28 cellular contexts compared by ENCODE assay signal in genomic region chr2:127635380-127636237, GRCh38. TPM values are rescaled to one million over a fixed set of nuclear protein-coding genes. Genes with fewer than 3 reads are reported as not detected.
DNase-seq lines count a peak whose midpoint lies in the region; ATAC-seq and TF ChIP-seq lines count a peak whose summit lies in the region.
"Had no signal": no experiment of that assay in that cellular context is flagged by ENCODE, and none has a peak within 500 bp of the region (broad histone marks: within the 10 kb centered on the region; RNA-seq: fewer than 3 reads in every experiment).

No MANE protein-coding gene starts in this region.

- H3K4me3 Mint-ChIP-seq in dendritic cell treated with granulocyte-macrophage colony-stimulating factor and Interleukin-4, amounts not matched to agents 40 ng/mL and 50 ng/mL, for 4 days: no peak overlapping the region
- H3K4me3 Mint-ChIP-seq: mesothelial cell of epicardium had no signal

- peak overlapping the region in 10 of 12 donors; percentile 7 to 96 (median 90) for H3K27ac ChIP-seq in heart left ventricle
- peak overlapping the region; percentile 78 for H3K27ac ChIP-seq in muscle layer of colon (ENCODE audit: low read depth, low read length)
- H3K27ac ChIP-seq in upper lobe of left lung: peak overlapping the region; percentile 11 to 93 (median 86)
- H3K27ac ChIP-seq: C4-2B, GM23248, PC-9, SJSA1, VCaP had no signal

- WGBS in heart left ventricle, 4 donors: 92 to 100% (median 93%) methylated on average over 3 to 19 of the region's 19 CpGs
- 92 to 97% methylated on average over 6 to 19 of the region's 19 CpGs for WGBS in upper lobe of left lung, 2 donors

- no peaks in the 10 kb centered on the region for H3K27me3 Mint-ChIP-seq in dendritic cell treated with granulocyte-macrophage colony-stimulating factor and Interleukin-4, amounts not matched to agents 40 ng/mL and 50 ng/mL, for 4 days
- H3K27me3 Mint-ChIP-seq: progenitor cell of endocrine pancreas had no signal

- H3K4me3 ChIP-seq in heart left ventricle: no peak overlapping the region
- no peak overlapping the region for H3K4me3 ChIP-seq in muscle layer of colon (ENCODE audit: low read depth in 1 of 2, low read length in 2 of 2)
- no peak overlapping the region for H3K4me3 ChIP-seq in upper lobe of left lung
- H3K4me3 ChIP-seq: GM23248, PC-9, SJSA1 had no signal

- H3K4me1 ChIP-seq in heart left ventricle (peaks cover 27 to 90% (median 72%) of the 10 kb centered on the region in 12 donors), muscle layer of colon (ENCODE audit: insufficient read depth, low read length) (peaks cover 46% of the 10 kb centered on the region), upper lobe of left lung (peaks cover 52 to 92% (median 75%) of the 10 kb centered on the region in 4 donors)

- H3K4me1 Mint-ChIP-seq in dendritic cell treated with granulocyte-macrophage colony-stimulating factor and Interleukin-4, amounts not matched to agents 40 ng/mL and 50 ng/mL, for 4 days (ENCODE audit: low read depth): peaks cover 91% of the 10 kb centered on the region

- H3K27ac Mint-ChIP-seq in dendritic cell treated with granulocyte-macrophage colony-stimulating factor and Interleukin-4, amounts not matched to agents 40 ng/mL and 50 ng/mL, for 4 days: peak overlapping the region; percentile 89
- H3K27ac Mint-ChIP-seq: mesothelial cell of epicardium, progenitor cell of endocrine pancreas had no signal

- no peaks in the 10 kb centered on the region for H3K9me3 Mint-ChIP-seq in dendritic cell treated with granulocyte-macrophage colony-stimulating factor and Interleukin-4, amounts not matched to agents 40 ng/mL and 50 ng/mL, for 4 days
- H3K9me3 Mint-ChIP-seq: mesothelial cell of epicardium had no signal

- no peaks in the 10 kb centered on the region for H3K36me3 Mint-ChIP-seq in dendritic cell treated with granulocyte-macrophage colony-stimulating factor and Interleukin-4, amounts not matched to agents 40 ng/mL and 50 ng/mL, for 4 days (ENCODE audit: low read depth)
- H3K36me3 Mint-ChIP-seq: mesothelial cell of epicardium had no signal

- no peak overlapping the region for H3K9ac ChIP-seq in muscle layer of colon (ENCODE audit: low read length)
- H3K9ac ChIP-seq: GM23248 had no signal

- TF ChIP-seq POLR2A in heart left ventricle (IDR thresholded peaks at IDR 0.05): no peak
- no peak for TF ChIP-seq POLR2A in upper lobe of left lung (IDR thresholded peaks at IDR 0.05)

- intact Hi-C loops in heart left ventricle (cut with DNase I): loop anchor here in 3 of 10 donors (5.0 kb wide), 2 partner anchors 37 to 108 kb away; partner anchors contain the start of gene IWS1 (in 1 of the 3)
- intact Hi-C loops in left cardiac atrium (cut with DNase I): no loop called here
- intact Hi-C loops in dendritic cell treated with granulocyte-macrophage colony-stimulating factor and Interleukin-4, amounts not matched to agents 40 ng/mL and 50 ng/mL, for 4 days (cut with micrococcal nuclease): loop anchor here (10.0 kb wide), 1 partner anchor 111 kb away; the partner anchor contains the start of gene IWS1

- H3K27me3 ChIP-seq in heart left ventricle: no peaks in the 10 kb centered on the region
- H3K27me3 ChIP-seq in muscle layer of colon (ENCODE audit: control insufficient read depth in 1 of 2, insufficient read depth in 2 of 2, low read length in 2 of 2): no peaks in the 10 kb centered on the region
- H3K27me3 ChIP-seq in upper lobe of left lung: no peaks in the 10 kb centered on the region
- H3K27me3 ChIP-seq: SJSA1 had no signal

- peaks cover 0 to 22% (median 12%) of the 10 kb centered on the region in 9 donors for H3K36me3 ChIP-seq in heart left ventricle
- H3K36me3 ChIP-seq in muscle layer of colon (ENCODE audit: insufficient read depth, low read length): peaks cover 24% of the 10 kb centered on the region
- peaks cover 0 to 23% (median 0%) of the 10 kb centered on the region in 4 donors for H3K36me3 ChIP-seq in upper lobe of left lung

- H3K9me3 ChIP-seq in heart left ventricle (no peaks in the 10 kb centered on the region), muscle layer of colon (ENCODE audit: low read length) (no peaks in the 10 kb centered on the region), upper lobe of left lung (no peaks in the 10 kb centered on the region)
- H3K9me3 ChIP-seq: SJSA1 had no signal

- peak in 1 of 5 donors; percentile 36 for DNase-seq in heart left ventricle
- no peak for DNase-seq in left cardiac atrium
- peak in 1 of 2 donors; percentile 68 for DNase-seq in upper lobe of left lung
- DNase-seq in epidermal melanocyte (ENCODE audit: insufficient read length, low spot score): no peak
- DNase-seq in GM03348 (ENCODE audit: low spot score): no peak
- DNase-seq: activated CD4-positive, alpha-beta T cell treated with anti-CD3 and anti-CD28 coated beads, Interleukin-2, amount 50 U/mL, for 4 hours; activated gamma-delta T cell; caudate nucleus; DMS 273 treated with DMSO at 0.1 percent for 48 hours; erythroblast; foreskin melanocyte; GM23248; KG1; kidney glomerular epithelial cell; NCI-H187 treated with DMSO at 0.1 percent for 48 hours; NCI-H2227 treated with DMSO at 0.1 percent for 48 hours; PC-9; stimulated activated CD4-positive, alpha-beta T cell treated with anti-CD3 and anti-CD28 coated beads, Interleukin-2, amount 100 ng/mL, for 48 hours; T-helper 2 cell had no signal

- TF ChIP-seq CTCF in heart left ventricle (IDR thresholded peaks at IDR 0.05): no peak
- no peak for TF ChIP-seq CTCF in upper lobe of left lung (IDR thresholded peaks at IDR 0.05)

- ATAC-seq in heart left ventricle: no peak
- ATAC-seq in left cardiac atrium: no peak
- ATAC-seq in upper lobe of left lung (ENCODE audit: low FRiP score in 2 of 2): no peak
- no peak for ATAC-seq in GM18502 (IDR thresholded peaks at IDR 0.05; ENCODE audit: poor library complexity, unreplicated experiment)

- TF ChIP-seq EP300 in upper lobe of left lung (IDR thresholded peaks at IDR 0.05): no peak

RNA-seq across cellular contexts. Expression of gene GPR17, which starts 10.3 kb away (rescaled TPM):
- total RNA-seq in heart left ventricle (under 1 TPM in 6 of 9 donors, not detected in 3; 0.10 to 0.36 (median 0.24) TPM), left cardiac atrium (under 1 TPM in 1 of 2 donors, not detected in 1; 0.24 TPM), upper lobe of left lung (under 1 TPM in 3 of 6 donors, not detected in 3; 0.17 to 0.46 (median 0.24) TPM)
- polyA plus RNA-seq in heart left ventricle: 1 to 10 TPM in 1 of 2 donors, under 1 TPM in 1; 0.26 to 8.0 TPM
- total RNA-seq: GM23248, mesothelial cell of epicardium, PC-9, progenitor cell of endocrine pancreas, SJSA1 had no signal
- polyA plus RNA-seq: neural cell had no signal

RNA-seq across cellular contexts. Expression of gene LIMS2, which starts 39.7 kb away (rescaled TPM):
- total RNA-seq in heart left ventricle (100 to 1,000 TPM in 7 of 9 donors, 10 to 100 TPM in 2; 97.1 to 225 (median 158) TPM), left cardiac atrium (100 to 1,000 TPM; 157 to 204 TPM), upper lobe of left lung (100 to 1,000 TPM in 4 of 6 donors, 10 to 100 TPM in 2; 33.6 to 169 (median 109) TPM)
- 100 to 1,000 TPM; 115 to 293 TPM for polyA plus RNA-seq in heart left ventricle
- polyA plus RNA-seq: neural cell had no signal
